9 cellular contexts compared by ENCODE assay signal in genomic region chr6:82251942-82252341, GRCh38. TPM values are rescaled to one million over a fixed set of nuclear protein-coding genes. Genes with fewer than 3 reads are reported as not detected.
DNase-seq lines count a peak whose midpoint lies in the region; ATAC-seq, FAIRE-seq and TF ChIP-seq lines count a peak whose summit lies in the region.
"Had no signal": no experiment of that assay in that cellular context is flagged by ENCODE, and none has a peak within 500 bp of the region (broad histone marks: within the 10 kb centered on the region; RNA-seq: fewer than 3 reads in every experiment).

No MANE protein-coding gene starts in this region.

- no peak overlapping the region for H3K27ac ChIP-seq in GM12878 (ENCODE audit: control insufficient read depth, insufficient read depth)
- H3K27ac ChIP-seq: BLaER1 treated with 17β-estradiol and CSF1 and Interleukin-3, amounts not matched to agents 10 nM and 100 nM had no signal

- no peak overlapping the region for H3K4me2 ChIP-seq in GM12878 (ENCODE audit: control insufficient read depth, insufficient read depth)
- H3K4me2 ChIP-seq: BLaER1 treated with 17β-estradiol and CSF1 and Interleukin-3, amounts not matched to agents 10 nM and 100 nM had no signal

- H3K4me3 ChIP-seq in NB4 (ENCODE audit: low read depth, low read length) = no peak overlapping the region
- H3K4me3 ChIP-seq in GM12878 = no peak overlapping the region
- H3K4me3 ChIP-seq: BLaER1 treated with 17β-estradiol and CSF1 and Interleukin-3, amounts not matched to agents 10 nM and 100 nM had no signal

- TF ChIP-seq POLR2A in NB4 (IDR thresholded peaks at IDR 0.05; ENCODE audit: extremely low read depth, insufficient read length) (no peak), GM12878 (IDR thresholded peaks at IDR 0.05; ENCODE audit: low read depth, low read length) (no peak)

- intact Hi-C loops in GM12878 (cut with micrococcal nuclease; ENCODE audit: unreplicated experiment) = loop anchor here (2.0 to 10.0 kb wide), 2 partner anchors 803 to 963 kb away; no protein-coding TSS in a partner anchor

- TF ChIP-seq CTCF in NB4 (IDR thresholded peaks at IDR 0.05; ENCODE audit: low read depth, low read length) (peak; percentile 30), GM12878 (IDR thresholded peaks at IDR 0.05 in 2 of 3, conservative IDR thresholded peaks at IDR 0.05 in 1 of 3; ENCODE audit: control insufficient read depth in 2 of 3, extremely low read depth in 1 of 3, insufficient read depth in 1 of 3, low read depth in 3 of 3, low read length in 3 of 3) (peak; percentile 19 to 51 (median 47); a peak in 4 of 6 replicates)

- in situ Hi-C loops in GM12878 (cut with MboI) = no loop called here

- no peaks in the 10 kb centered on the region for H4K20me1 ChIP-seq in GM12878 (ENCODE audit: control insufficient read depth, insufficient read depth)
- H4K20me1 ChIP-seq: BLaER1 treated with 17β-estradiol and CSF1 and Interleukin-3, amounts not matched to agents 10 nM and 100 nM had no signal

- no peak for TF ChIP-seq EP300 in GM12878 (IDR thresholded peaks at IDR 0.05; ENCODE audit: borderline replicate concordance in 1 of 2, control insufficient read depth in 1 of 2, low read depth in 2 of 2, low read length in 2 of 2)

- H3K9ac ChIP-seq in GM12878 (ENCODE audit: control insufficient read depth, insufficient read depth, low read length) = no peak overlapping the region
- H3K9ac ChIP-seq: BLaER1 treated with 17β-estradiol and CSF1 and Interleukin-3, amounts not matched to agents 10 nM and 100 nM had no signal

- BruUV-seq in GM12878 (replicated peaks; lab: Mats Ljungman, UMichigan) = no TSS peak

- no peaks in the 10 kb centered on the region for H3K9me3 ChIP-seq in GM12878 (replicated peaks; ENCODE audit: control insufficient read depth, insufficient read depth, low read length)
- H3K9me3 ChIP-seq: BLaER1 treated with 17β-estradiol and CSF1 and Interleukin-3, amounts not matched to agents 10 nM and 100 nM had no signal

- H2AFZ ChIP-seq in GM12878 (ENCODE audit: control insufficient read depth, low read depth, low read length) = no peak overlapping the region

- no peaks in the 10 kb centered on the region for H3K36me3 ChIP-seq in GM12878 (ENCODE audit: control insufficient read depth in 2 of 2, insufficient read depth in 2 of 2, low read length in 1 of 2)
- H3K36me3 ChIP-seq: BLaER1 treated with 17β-estradiol and CSF1 and Interleukin-3, amounts not matched to agents 10 nM and 100 nM had no signal

- RAD21 ChIA-PET in GM12878 (lab: Charles Lee; ENCODE audit: unreplicated experiment) = no interaction called here

- POLR2A ChIA-PET in GM12878 (lab: Charles Lee) = no interaction called here

- H3K4me1 ChIP-seq in GM12878 (ENCODE audit: control insufficient read depth, insufficient read depth, low read length) = peaks cover 6% of the 10 kb centered on the region; the same call in 1 of the 2 replicates

- peak; percentile 57 for TF ChIP-seq RAD21 in GM12878 (IDR thresholded peaks at IDR 0.05; ENCODE audit: insufficient read depth, low read depth, low read length)

- SMC1A ChIA-PET in GM12878 (lab: Charles Lee; ENCODE audit: uncharacterized antibody, unreplicated experiment) = interaction anchor here (1.8 kb wide), 1 partner anchor 18 kb away, joined by 6 read pairs; no protein-coding TSS in a partner anchor

- DNase-seq in NCI-H1092 treated with DMSO at 0.1 percent for 48 hours (lab: John Stamatoyannopoulos, UW) (peak; percentile 8), NCI-H1092 (lab: John Stamatoyannopoulos, UW) (no peak), NB4 (ENCODE audit: low read depth) (peak; percentile 50), GM12878 (ENCODE audit: low read depth, low spot score) (no peak), lung microvascular endothelial cell (ENCODE audit: low read depth in 2 of 2) (peak; percentile 54 to 65)

- H3K27me3 ChIP-seq in GM12878 (replicated peaks in 1 of 2; ENCODE audit: control insufficient read depth in 2 of 2, insufficient read depth in 2 of 2, low read length in 1 of 2) = no peaks in the 10 kb centered on the region
- H3K27me3 ChIP-seq: BLaER1 treated with 17β-estradiol and CSF1 and Interleukin-3, amounts not matched to agents 10 nM and 100 nM had no signal

- peaks cover 10% of the 10 kb centered on the region for H3K79me2 ChIP-seq in GM12878 (ENCODE audit: control insufficient read depth, insufficient read depth, low read length)

- ATAC-seq in GM12878 (no peak), GM19351 (IDR thresholded peaks at IDR 0.05; ENCODE audit: unreplicated experiment) (no peak), GM19395 (IDR thresholded peaks at IDR 0.05; ENCODE audit: unreplicated experiment) (no peak), HG03354 (IDR thresholded peaks at IDR 0.05; ENCODE audit: poor library complexity, severe bottlenecking, unreplicated experiment) (no peak)

- FAIRE-seq in GM12878 (lab: Jason Lieb, UNC) = no peak

- CTCF ChIA-PET in GM12878 (lab: Yijun Ruan, JAX) = interaction anchor here (0.6 to 2.6 kb wide), 10 partner anchors 16 to 813 kb away, joined by 3 to 18 read pairs (median 4); partner anchors contain the start of gene UBE3D

TF ChIP-seq in GM12878, 131 proteins besides CTCF, POLR2A, EP300 and RAD21:
- peak; percentile 49; the same call in 1 of the 2 replicates for TF ChIP-seq SMC3 (IDR thresholded peaks at IDR 0.05; ENCODE audit: borderline replicate concordance, low read length)
- TF ChIP-seq EGR1 (IDR thresholded peaks at IDR 0.05; ENCODE audit: borderline replicate concordance in 1 of 2, low read depth in 2 of 2, low read length in 2 of 2) = no peak

RNA-seq across cellular contexts. Expression of gene IBTK, which starts 4.4 kb away (rescaled TPM):
- total RNA-seq in GM12878 (2013; cell fraction: nucleolus; rRNA removed) = 72.1 and 76.1 TPM in 2 replicates
- total RNA-seq in GM12878 (2014; rRNA removed) (22.4 and 30.3 TPM in 2 replicates), GM12878 (2014; rRNA removed; fragmentation: Illumina TruSeq; extraction: Trizol) (32.1 and 35.3 TPM in 2 replicates), GM12878 (2021) (22.0 and 23.5 TPM in 2 replicates), lung microvascular endothelial cell (26.6 and 32.3 TPM in 2 replicates)
- polyA plus RNA-seq in GM12878 (2011; ENCODE audit: low read depth) = 8.9 TPM
- polyA plus RNA-seq in GM12878 (2011; rRNA removed) (26.2 and 43.0 TPM in 2 replicates), GM12878 (2014; fragmentation: Illumina TruSeq; extraction: Trizol) (23.5 and 34.4 TPM in 2 replicates), GM12878 (2014; fragmentation: Nextera tagmentation; extraction: Ambion mirVana) (10 to 100 TPM; 12.0 to 16.6 TPM), GM12878 (2014; rRNA removed) (12.6 and 16.0 TPM in 2 replicates), GM12878 (2016; fragmentation: Nextera tagmentation; extraction: Ambion mirVana) (10 to 100 TPM; 17.5 to 19.4 TPM)
- polyA plus RNA-seq in GM12878 (2011; cell fraction: cytosol; rRNA removed) = 8.0 TPM in 2 replicates
- 12.0 and 12.2 TPM in 2 replicates for polyA plus RNA-seq in GM12878 (2011; cell fraction: nucleus; rRNA removed)
- polyA plus RNA-seq in GM12878 (2012) = 14.1 and 18.8 TPM in 2 replicates
- 42.7 and 51.1 TPM in 2 replicates for polyA minus RNA-seq in GM12878 (2011; rRNA and poly(A)+ RNA removed)
- 14.7 and 21.6 TPM in 2 replicates for polyA minus RNA-seq in GM12878 (2011; cell fraction: cytosol; rRNA and poly(A)+ RNA removed)
- polyA minus RNA-seq in GM12878 (2011; cell fraction: nucleus; rRNA and poly(A)+ RNA removed) = 19.3 and 28.3 TPM in 2 replicates

Comparison
In these comparisons a context has a peak if more than half of its experiments do, and no peak if none do; other contexts are left out.
1. DNase-seq: peak in NCI-H1092 treated with DMSO at 0.1 percent for 48 hours (single experiment), NB4 (single experiment) and lung microvascular endothelial cell (2 of 2); none in NCI-H1092 (single experiment) and GM12878 (single experiment).